Comparison of ENCODE assay signal across 18 cellular contexts in the genomic region with DNA sequence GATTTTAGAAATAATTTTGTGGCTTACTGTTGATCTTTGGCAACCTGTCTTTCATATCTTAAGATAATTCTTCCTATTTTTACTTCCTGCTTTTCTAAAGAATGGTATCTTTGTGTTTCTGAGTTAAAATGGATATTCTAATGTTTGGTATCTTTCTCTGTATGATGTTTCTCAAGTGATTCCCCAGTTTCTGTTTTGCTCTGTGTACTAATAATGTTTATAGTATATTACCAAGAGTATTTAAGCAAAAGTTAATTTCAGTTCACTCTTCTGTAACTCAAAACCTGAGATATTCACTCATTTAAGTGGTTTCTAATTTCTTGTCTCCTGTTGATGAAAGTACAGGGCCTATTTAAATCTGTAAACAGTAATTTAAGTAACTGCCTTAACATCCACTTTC.
"Had no signal": no experiment of that assay in that cellular context is flagged by ENCODE, and none has a peak within 500 bp of the region (broad histone marks: within the 10 kb centered on the region; RNA-seq: fewer than 3 reads in every experiment).

No MANE protein-coding gene starts in this region.

- H3K36me3 Mint-ChIP-seq: activated naive CD4-positive, alpha-beta T cell treated with anti-CD3 and anti-CD28 coated beads, Interleukin-2, amount 50 U/mL, for 24 hours; natural killer cell treated with Interleukin-12 subunit alpha and Interleukin-12 subunit beta and Interleukin-15 and Interleukin-18, amount 100 ng/mL, for 72 hours had no signal

- H3K27me3 ChIP-seq: body of pancreas, left lung, thyroid gland, vagina had no signal

- H3K9me3 ChIP-seq: body of pancreas, left lung, thyroid gland, vagina had no signal

- H3K27me3 Mint-ChIP-seq: activated CD4-positive, alpha-beta T cell treated with anti-CD3 and anti-CD28 coated beads, Interleukin-2, amount 10 ng/mL, durations not matched to agents 24 days and 14 days; activated naive CD4-positive, alpha-beta T cell treated with anti-CD3 and anti-CD28 coated beads, Interleukin-2, amount 50 U/mL, for 24 hours; central memory CD8-positive, alpha-beta T cell; natural killer cell treated with Interleukin-12 subunit alpha and Interleukin-12 subunit beta and Interleukin-15 and Interleukin-18, amount 100 ng/mL, for 72 hours; progenitor cell of endocrine pancreas had no signal

- H3K27ac ChIP-seq: body of pancreas, epithelial cell of prostate, left lung, thyroid gland, vagina had no signal

- H3K4me1 ChIP-seq: body of pancreas, left lung, thyroid gland, vagina had no signal

- H3K4me3 ChIP-seq: body of pancreas, left lung, thyroid gland, vagina had no signal

- H3K9me3 Mint-ChIP-seq: activated CD4-positive, alpha-beta T cell treated with anti-CD3 and anti-CD28 coated beads, Interleukin-2, amount 10 ng/mL, durations not matched to agents 24 days and 14 days; activated naive CD4-positive, alpha-beta T cell treated with anti-CD3 and anti-CD28 coated beads, Interleukin-2, amount 50 U/mL, for 24 hours; central memory CD8-positive, alpha-beta T cell; natural killer cell treated with Interleukin-12 subunit alpha and Interleukin-12 subunit beta and Interleukin-15 and Interleukin-18, amount 100 ng/mL, for 72 hours had no signal

- H3K27ac Mint-ChIP-seq: activated CD4-positive, alpha-beta T cell treated with anti-CD3 and anti-CD28 coated beads, Interleukin-2, amount 10 ng/mL, durations not matched to agents 24 days and 14 days; activated naive CD4-positive, alpha-beta T cell treated with anti-CD3 and anti-CD28 coated beads, Interleukin-2, amount 50 U/mL, for 24 hours; natural killer cell treated with Interleukin-12 subunit alpha and Interleukin-12 subunit beta and Interleukin-15 and Interleukin-18, amount 100 ng/mL, for 72 hours; progenitor cell of endocrine pancreas had no signal

- H3K4me1 Mint-ChIP-seq: activated CD4-positive, alpha-beta T cell treated with anti-CD3 and anti-CD28 coated beads, Interleukin-2, amount 10 ng/mL, durations not matched to agents 24 days and 14 days; activated naive CD4-positive, alpha-beta T cell treated with anti-CD3 and anti-CD28 coated beads, Interleukin-2, amount 50 U/mL, for 24 hours; central memory CD8-positive, alpha-beta T cell had no signal

- H3K36me3 ChIP-seq: left lung, thyroid gland, vagina had no signal

- DNase-seq: activated CD4-positive, alpha-beta T cell treated with anti-CD3 and anti-CD28 coated beads, Interleukin-2, amount 10 ng/mL, durations not matched to agents 24 days and 14 days; activated CD8-positive, alpha-beta memory T cell treated with anti-CD3 and anti-CD28 coated beads for 24 hours; activated effector memory CD4-positive, alpha-beta T cell treated with Interleukin-2 at 50 U/mL for 16 hours; activated T-cell treated with anti-CD3 and anti-CD28 coated beads for 4 hours; body of pancreas; cortex of kidney; effector memory CD4-positive, alpha-beta T cell; left lung; nucleus accumbens; right cardiac atrium; small intestine; thyroid gland had no signal

- H3K4me3 Mint-ChIP-seq: activated CD4-positive, alpha-beta T cell treated with anti-CD3 and anti-CD28 coated beads, Interleukin-2, amount 10 ng/mL, durations not matched to agents 24 days and 14 days; activated naive CD4-positive, alpha-beta T cell treated with anti-CD3 and anti-CD28 coated beads, Interleukin-2, amount 50 U/mL, for 24 hours; central memory CD8-positive, alpha-beta T cell; natural killer cell treated with Interleukin-12 subunit alpha and Interleukin-12 subunit beta and Interleukin-15 and Interleukin-18, amount 100 ng/mL, for 72 hours had no signal

- ATAC-seq: body of pancreas; left lung; natural killer cell treated with Interleukin-12 subunit alpha and Interleukin-12 subunit beta and Interleukin-15 and Interleukin-18, amount 100 ng/mL, for 72 hours; right cardiac atrium had no signal
